Comparison of ENCODE assay signal across 18 cellular contexts in the genomic region with DNA sequence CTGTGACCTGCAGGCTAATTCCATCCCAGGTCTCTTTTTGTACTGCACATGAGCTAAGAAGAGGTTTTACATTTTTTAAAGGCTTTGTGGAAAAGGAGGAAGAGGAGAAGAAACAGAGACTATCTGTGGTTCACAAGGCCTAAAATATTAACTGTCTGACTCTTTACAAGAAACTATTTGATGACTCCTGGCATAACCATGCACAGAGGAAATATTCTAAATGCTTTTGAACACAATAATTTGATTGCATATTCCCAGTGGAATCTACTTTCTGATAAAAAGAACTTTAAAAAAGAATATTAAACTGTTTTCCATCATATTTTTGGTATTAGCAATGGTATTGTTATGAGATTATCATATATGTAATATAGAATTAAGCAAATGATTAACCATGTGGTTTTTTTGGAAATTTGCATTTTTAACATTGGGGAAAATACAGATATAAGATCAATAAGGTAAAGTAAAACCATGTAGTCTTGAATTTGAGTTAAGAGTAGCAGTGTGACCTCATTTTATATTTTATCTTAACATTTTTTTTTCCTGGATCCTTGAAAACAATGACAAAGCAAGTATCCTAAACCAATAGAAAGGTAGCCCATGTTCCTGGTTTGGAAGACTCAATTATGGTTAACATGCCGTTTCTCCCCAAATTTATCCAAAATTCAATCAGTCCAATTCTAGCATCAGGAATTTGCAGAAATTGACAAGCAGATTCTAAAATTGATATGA.
DNase-seq lines count a peak whose midpoint lies in the region; ATAC-seq and TF ChIP-seq lines count a peak whose summit lies in the region.
"Had no signal": no experiment of that assay in that cellular context is flagged by ENCODE, and none has a peak within 500 bp of the region (broad histone marks: within the 10 kb centered on the region; RNA-seq: fewer than 3 reads in every experiment).

No MANE protein-coding gene starts in this region.

- H3K9me3 ChIP-seq in body of pancreas (no peaks in the 10 kb centered on the region), SJCRH30 (replicated peaks) (no peaks in the 10 kb centered on the region)
- H3K9me3 ChIP-seq: BE2C, lower lobe of right lung had no signal

- no peak overlapping the region for H2AK5ac ChIP-seq in mesendoderm (ENCODE audit: low read length)

- H3K23ac ChIP-seq in mesendoderm (ENCODE audit: low read length): no peak overlapping the region

- H3K36me3 ChIP-seq in mesendoderm (ENCODE audit: control insufficient read depth, insufficient read depth, low read length) (no peaks in the 10 kb centered on the region), body of pancreas (replicated peaks in 1 of 2; ENCODE audit: insufficient read depth in 1 of 2, low read depth in 2 of 2) (no peaks in the 10 kb centered on the region), SJCRH30 (no peaks in the 10 kb centered on the region)
- H3K36me3 ChIP-seq: BE2C, heart left ventricle, lower lobe of right lung had no signal

- TF ChIP-seq CTCF in AG09319 (IDR thresholded peaks at IDR 0.05; ENCODE audit: low read depth, low read length): no peak
- TF ChIP-seq CTCF in body of pancreas (IDR thresholded peaks at IDR 0.05): no peak

- no peak overlapping the region for H3K56ac ChIP-seq in mesendoderm (ENCODE audit: low read length)

- H3K4me3 ChIP-seq in mesendoderm (ENCODE audit: low read length): no peak overlapping the region
- no peak overlapping the region for H3K4me3 ChIP-seq in body of pancreas
- H3K4me3 ChIP-seq in SJCRH30: no peak overlapping the region
- H3K4me3 ChIP-seq: coronary artery, heart left ventricle, lower lobe of right lung, skin epidermis had no signal

- TF ChIP-seq POLR2A in body of pancreas (IDR thresholded peaks at IDR 0.05): no peak

- no CpG with 5 or more reads among the region's 1 CpG for WGBS in mesendoderm (ENCODE audit: extremely low coverage, insufficient coverage, low lambda C conversion rate)
- 86 to 90% methylated on average over 1 of the region's 1 CpG for WGBS in body of pancreas, 2 donors

- no peak overlapping the region for H3K4me3 Mint-ChIP-seq in activated T-cell treated with anti-CD3 and anti-CD28 coated beads, Interleukin-2, amount 50 U/mL, for 4 hours
- H3K4me3 Mint-ChIP-seq: naive B cell had no signal

- H3K4me2 ChIP-seq in mesendoderm (ENCODE audit: low read length): no peak overlapping the region

- H4K5ac ChIP-seq in mesendoderm (ENCODE audit: low read length): no peak overlapping the region

- no peak for ATAC-seq in activated T-cell treated with anti-CD3 and anti-CD28 coated beads, Interleukin-2, amount 50 U/mL, for 4 hours
- no peak for ATAC-seq in body of pancreas
- ATAC-seq: heart left ventricle, lower lobe of right lung had no signal

- no peak overlapping the region for H2BK120ac ChIP-seq in mesendoderm (ENCODE audit: low read depth, low read length)

- H3K36me3 Mint-ChIP-seq in activated T-cell treated with anti-CD3 and anti-CD28 coated beads, Interleukin-2, amount 50 U/mL, for 4 hours (ENCODE audit: insufficient read depth): no peaks in the 10 kb centered on the region
- H3K36me3 Mint-ChIP-seq: naive B cell had no signal

- H3K18ac ChIP-seq in mesendoderm (ENCODE audit: low read length): no peak overlapping the region

- DNase-seq in AG09319 (ENCODE audit: extremely low read depth, low read depth) (peak; percentile 5), LHCN-M2 (ENCODE audit: low read depth) (peak; percentile 76), epithelial cell of prostate (ENCODE audit: low read depth, low spot score) (no peak), non-pigmented ciliary epithelial cell (ENCODE audit: low read depth) (peak; percentile 9), mesendoderm (no peak), body of pancreas (no peak), SJCRH30 (no peak)
- DNase-seq in activated T-cell treated with anti-CD3 and anti-CD28 coated beads, Interleukin-2, amount 50 U/mL, for 4 hours: no peak
- DNase-seq: anterior cingulate cortex; BE2C; heart left ventricle; lower lobe of right lung; naive B cell; NCI-H1694; RPMI8226; stimulated activated CD4-positive, alpha-beta T cell treated with anti-CD3 and anti-CD28 coated beads, Interleukin-4, amount 100 ng/mL, for 1 hour had no signal

- intact Hi-C loops in body of pancreas (cut with DNase I): no loop called here

- H3K27me3 ChIP-seq in mesendoderm (ENCODE audit: insufficient read depth, low read length, poor library complexity) (no peaks in the 10 kb centered on the region), body of pancreas (no peaks in the 10 kb centered on the region), SJCRH30 (no peaks in the 10 kb centered on the region)
- H3K27me3 ChIP-seq: BE2C, heart left ventricle had no signal

- H3K27ac ChIP-seq in epithelial cell of prostate (peak overlapping the region; percentile 27), mesendoderm (ENCODE audit: low read depth, low read length) (no peak overlapping the region), body of pancreas (no peak overlapping the region), SJCRH30 (no peak overlapping the region)
- H3K27ac ChIP-seq: coronary artery, heart left ventricle, lower lobe of right lung, skin epidermis had no signal

- H3K27me3 Mint-ChIP-seq in activated T-cell treated with anti-CD3 and anti-CD28 coated beads, Interleukin-2, amount 50 U/mL, for 4 hours (ENCODE audit: low read depth): no peaks in the 10 kb centered on the region
- H3K27me3 Mint-ChIP-seq: naive B cell had no signal

- H3K4me1 ChIP-seq in mesendoderm (ENCODE audit: control insufficient read depth, low read depth, low read length) (no peaks in the 10 kb centered on the region), body of pancreas (peaks cover 2% of the 10 kb centered on the region), SJCRH30 (no peaks in the 10 kb centered on the region)
- H3K4me1 ChIP-seq: BE2C, lower lobe of right lung had no signal

- H2BK15ac ChIP-seq in mesendoderm (replicated peaks; ENCODE audit: low read depth): no peak overlapping the region

- no peak overlapping the region for H4K8ac ChIP-seq in mesendoderm (ENCODE audit: low read depth, low read length)

- H2BK5ac ChIP-seq in mesendoderm (ENCODE audit: low read length): no peak overlapping the region

- H3K4ac ChIP-seq in mesendoderm (ENCODE audit: low read depth, low read length): no peak overlapping the region

- H3K9me3 Mint-ChIP-seq in activated T-cell treated with anti-CD3 and anti-CD28 coated beads, Interleukin-2, amount 50 U/mL, for 4 hours: no peaks in the 10 kb centered on the region

- H3K4me1 Mint-ChIP-seq in activated T-cell treated with anti-CD3 and anti-CD28 coated beads, Interleukin-2, amount 50 U/mL, for 4 hours (ENCODE audit: low read depth): no peaks in the 10 kb centered on the region
- H3K4me1 Mint-ChIP-seq: naive B cell had no signal

- H3K9ac ChIP-seq in mesendoderm (ENCODE audit: low read length): no peak overlapping the region

- H3K79me2 ChIP-seq in mesendoderm (ENCODE audit: control insufficient read depth, insufficient read depth, low read length): no peaks in the 10 kb centered on the region

- no peaks in the 10 kb centered on the region for H3K79me1 ChIP-seq in mesendoderm (ENCODE audit: low read length)

Comparison
In these comparisons a context has a peak if more than half of its experiments do, and no peak if none do; other contexts are left out.
1. DNase-seq: peak in AG09319 (single experiment), LHCN-M2 (single experiment) and non-pigmented ciliary epithelial cell (single experiment); none in epithelial cell of prostate (single experiment), mesendoderm (single experiment), activated T-cell treated with anti-CD3 and anti-CD28 coated beads, Interleukin-2, amount 50 U/mL, for 4 hours (single experiment), body of pancreas (0 of 4) and SJCRH30 (0 of 2).